Comparison of ENCODE assay signal across 8 cellular contexts in genomic region chr20:3847419-3847940, GRCh38. TPM values are rescaled to one million over a fixed set of nuclear protein-coding genes. Genes with fewer than 3 reads are reported as not detected.
DNase-seq lines count a peak whose midpoint lies in the region; ATAC-seq, FAIRE-seq and TF ChIP-seq lines count a peak whose summit lies in the region.

No MANE protein-coding gene starts in this region.

- CTCF ChIA-PET in Panc1 (lab: Charles Lee) = no interaction called here

- H3K27ac Mint-ChIP-seq in osteocyte (ENCODE audit: unreplicated experiment) = peak overlapping the region; percentile 85

- TF ChIP-seq CTCF in Panc1 (IDR thresholded peaks at IDR 0.05) (no peak), epithelial cell of proximal tubule (conservative IDR thresholded peaks at IDR 0.05; ENCODE audit: low read depth, low read length) (no peak), osteocyte (IDR thresholded peaks at IDR 0.05) (no peak), D721Med (IDR thresholded peaks at IDR 0.05; ENCODE audit: insufficient read depth, missing control alignments) (no peak)

- in situ Hi-C loops in Panc1 (cut with HindIII; ENCODE audit: low pct_unique_long_range_greater_than_20kb, low sequenced_read_pairs) = no loop called here

- DNase-seq in GM04503 (ENCODE audit: low read depth) = peak; percentile 16
- no peak for DNase-seq in Panc1 (ENCODE audit: low read depth, low spot score)
- no peak for DNase-seq in epithelial cell of proximal tubule (ENCODE audit: low read depth)
- no peak for DNase-seq in osteocyte (ENCODE audit: extremely low spot score, unreplicated experiment)
- DNase-seq in NCI-H774 (lab: John Stamatoyannopoulos, UW) = no peak
- no peak for DNase-seq in D721Med (ENCODE audit: insufficient read length, low spot score)
- DNase-seq in NCI-H1436 (lab: John Stamatoyannopoulos, UW) = no peak

- TSS peak; percentile 92 for BruUV-seq in Panc1 (replicated peaks; lab: Mats Ljungman, UMichigan)

- H3K27me3 ChIP-seq in Panc1 (ENCODE audit: control insufficient read depth, insufficient read depth, low read length) = no peaks in the 10 kb centered on the region

- H3K4me3 Mint-ChIP-seq in osteocyte (ENCODE audit: unreplicated experiment) = peak overlapping the region; percentile 88

- H3K4me3 ChIP-seq in Panc1 (ENCODE audit: low read depth in 2 of 2, low read length in 2 of 2) (peak overlapping the region; percentile 84 to 86), epithelial cell of proximal tubule (ENCODE audit: low read depth, low read length) (peak overlapping the region; percentile 99)

- peaks cover 31% of the 10 kb centered on the region for H3K4me1 Mint-ChIP-seq in osteocyte (ENCODE audit: unreplicated experiment)

- H3K9me3 ChIP-seq in Panc1 (ENCODE audit: control insufficient read depth, insufficient read depth, low read depth, low read length) = no peaks in the 10 kb centered on the region

- no peak for ATAC-seq in Panc1
- ATAC-seq in GM18511 (IDR thresholded peaks at IDR 0.05; ENCODE audit: unreplicated experiment) = no peak

- peak overlapping the region; percentile 85 for H3K27ac ChIP-seq in Panc1 (ENCODE audit: low read length)

- peaks cover 3% of the 10 kb centered on the region for H3K36me3 Mint-ChIP-seq in osteocyte (ENCODE audit: unreplicated experiment)

- no peak for FAIRE-seq in D721Med (lab: Jason Lieb, UNC)

- peaks cover 9% of the 10 kb centered on the region; the same call in 1 of the 2 replicates for H3K4me1 ChIP-seq in Panc1 (ENCODE audit: control insufficient read depth, insufficient read depth, low read length)

- no peaks in the 10 kb centered on the region for H3K27me3 Mint-ChIP-seq in osteocyte (ENCODE audit: unreplicated experiment)

- POLR2A ChIA-PET in Panc1 (lab: Charles Lee) = no interaction called here

- H3K36me3 ChIP-seq in Panc1 (ENCODE audit: control insufficient read depth, insufficient read depth, low read length) = peaks cover 2% of the 10 kb centered on the region; the same call in 1 of the 2 replicates

- intact Hi-C loops in Panc1 (cut with micrococcal nuclease; ENCODE audit: unreplicated experiment) = no loop called here

- H3K9me3 Mint-ChIP-seq in osteocyte (ENCODE audit: unreplicated experiment) = no peaks in the 10 kb centered on the region

RNA-seq across cellular contexts. Expression of gene MAVS, which starts 0.8 kb away (rescaled TPM):
- 32.3 TPM for total RNA-seq in Panc1 (2021; ENCODE audit: unreplicated experiment)
- polyA plus RNA-seq in Panc1 (2012; ENCODE audit: insufficient read length) = 17.9 TPM
- 20.8 and 22.2 TPM in 2 replicates for total RNA-seq in epithelial cell of proximal tubule
- total RNA-seq in osteocyte = 47.0 and 49.7 TPM in 2 replicates

RNA-seq across cellular contexts. Expression of gene AP5S1, which starts 27.1 kb away (rescaled TPM):
- total RNA-seq in Panc1 (2021; ENCODE audit: unreplicated experiment) (23.1 TPM), epithelial cell of proximal tubule (14.4 and 22.5 TPM in 2 replicates), osteocyte (22.8 and 24.3 TPM in 2 replicates)
- polyA plus RNA-seq in Panc1 (2012; ENCODE audit: insufficient read length) = 28.9 TPM

RNA-seq across cellular contexts. Expression of gene PANK2, which starts 41.7 kb away (rescaled TPM):
- 40.9 TPM for total RNA-seq in Panc1 (2021; ENCODE audit: unreplicated experiment)
- 25.0 TPM for polyA plus RNA-seq in Panc1 (2012; ENCODE audit: insufficient read length)
- 29.3 and 45.4 TPM in 2 replicates for total RNA-seq in epithelial cell of proximal tubule
- total RNA-seq in osteocyte = 41.9 and 54.2 TPM in 2 replicates

RNA-seq across cellular contexts. Expression of gene CDC25B, which starts 51.4 kb away (rescaled TPM):
- total RNA-seq in Panc1 (2021; ENCODE audit: unreplicated experiment) (170 TPM), epithelial cell of proximal tubule (42.3 and 46.6 TPM in 2 replicates), osteocyte (193 and 197 TPM in 2 replicates)
- 140 TPM for polyA plus RNA-seq in Panc1 (2012; ENCODE audit: insufficient read length)
